19 cellular contexts compared by ENCODE assay signal in the genomic region with DNA sequence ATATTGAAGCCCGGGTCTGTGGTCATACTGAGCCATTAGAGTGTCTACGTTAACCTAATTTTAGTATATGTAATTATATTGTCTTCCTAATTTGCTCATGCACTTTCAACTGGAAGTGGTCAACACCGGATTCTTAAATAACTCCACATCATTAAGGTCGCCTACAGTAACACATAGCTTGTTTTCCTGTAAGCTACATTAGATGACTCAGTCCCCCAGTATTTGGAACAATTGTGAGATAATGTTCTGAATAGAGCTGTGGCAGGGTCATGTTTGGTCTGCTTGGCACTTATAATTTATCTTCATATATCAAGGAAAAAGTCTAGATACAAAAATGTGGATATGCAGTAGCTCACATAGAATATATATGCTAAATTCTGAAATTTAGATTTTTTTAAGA.
"Had no signal": no experiment of that assay in that cellular context is flagged by ENCODE, and none has a peak within 500 bp of the region (broad histone marks: within the 10 kb centered on the region; RNA-seq: fewer than 3 reads in every experiment).

No MANE protein-coding gene starts in this region.

- ATAC-seq: activated T-cell treated with anti-CD3 and anti-CD28 coated beads, Interleukin-2, amount 50 U/mL, for 4 hours; naive thymus-derived CD4-positive, alpha-beta T cell; sciatic nerve had no signal

- H3K4me3 Mint-ChIP-seq: activated CD4-positive, alpha-beta memory T cell treated with anti-CD3 and anti-CD28 coated beads for 36 hours; activated naive CD8-positive, alpha-beta T cell treated with anti-CD3 and anti-CD28 coated beads for 36 hours; activated T-cell treated with anti-CD3 and anti-CD28 coated beads, Interleukin-2, amount 50 U/mL, for 4 hours; naive thymus-derived CD4-positive, alpha-beta T cell; type B pancreatic cell had no signal

- H3K4me1 ChIP-seq: colonic mucosa had no signal

- H3K36me3 Mint-ChIP-seq: activated CD4-positive, alpha-beta memory T cell treated with anti-CD3 and anti-CD28 coated beads for 36 hours; activated naive CD8-positive, alpha-beta T cell treated with anti-CD3 and anti-CD28 coated beads for 36 hours; naive thymus-derived CD4-positive, alpha-beta T cell; type B pancreatic cell had no signal

- H3K27me3 Mint-ChIP-seq: activated CD4-positive, alpha-beta memory T cell treated with anti-CD3 and anti-CD28 coated beads for 36 hours; activated naive CD8-positive, alpha-beta T cell treated with anti-CD3 and anti-CD28 coated beads for 36 hours had no signal

- H3K27me3 ChIP-seq: colonic mucosa, hepatocyte, neutrophil had no signal

- H3K9me3 ChIP-seq: colonic mucosa, neutrophil had no signal

- H3K36me3 ChIP-seq: colonic mucosa, neutrophil had no signal

- DNase-seq: activated CD4-positive, alpha-beta memory T cell treated with anti-CD3 and anti-CD28 coated beads for 36 hours; activated CD4-positive, alpha-beta T cell treated with anti-CD3 and anti-CD28 coated beads for 1 hour; activated gamma-delta T cell; activated naive CD8-positive, alpha-beta T cell treated with anti-CD3 and anti-CD28 coated beads for 36 hours; activated T-cell treated with anti-CD3 and anti-CD28 coated beads, Interleukin-2, amount 50 U/mL, for 4 hours; anterior cingulate cortex; caudate nucleus; colonic mucosa; effector CD4-positive, alpha-beta T cell; naive thymus-derived CD4-positive, alpha-beta T cell; posterior cingulate gyrus; stimulated activated CD4-positive, alpha-beta T cell treated with anti-CD3 and anti-CD28 coated beads, Interleukin-2, amount 100 ng/mL, for 24 hours; stimulated activated naive CD4-positive, alpha-beta T cell treated with Interleukin-2 at 50 U/mL for 16 hours; T1000 had no signal

- H3K4me2 ChIP-seq: hepatocyte had no signal

- H3K4me3 ChIP-seq: colonic mucosa, hepatocyte had no signal

- H3K4me1 Mint-ChIP-seq: activated naive CD8-positive, alpha-beta T cell treated with anti-CD3 and anti-CD28 coated beads for 36 hours; naive thymus-derived CD4-positive, alpha-beta T cell had no signal

- H3K27ac Mint-ChIP-seq: activated CD4-positive, alpha-beta memory T cell treated with anti-CD3 and anti-CD28 coated beads for 36 hours; activated naive CD8-positive, alpha-beta T cell treated with anti-CD3 and anti-CD28 coated beads for 36 hours; naive thymus-derived CD4-positive, alpha-beta T cell; type B pancreatic cell had no signal

- H3K79me2 ChIP-seq: hepatocyte had no signal

- H2AFZ ChIP-seq: hepatocyte had no signal

- H3K27ac ChIP-seq: colonic mucosa, epithelial cell of prostate, hepatocyte, neutrophil had no signal

- H3K9me3 Mint-ChIP-seq: activated CD4-positive, alpha-beta memory T cell treated with anti-CD3 and anti-CD28 coated beads for 36 hours; activated naive CD8-positive, alpha-beta T cell treated with anti-CD3 and anti-CD28 coated beads for 36 hours; activated T-cell treated with anti-CD3 and anti-CD28 coated beads, Interleukin-2, amount 50 U/mL, for 4 hours; type B pancreatic cell had no signal
